8 cellular contexts compared by ENCODE assay signal in genomic region chr7:155002411-155003214, GRCh38. TPM values are rescaled to one million over a fixed set of nuclear protein-coding genes. Genes with fewer than 3 reads are reported as not detected.
DNase-seq lines count a peak whose midpoint lies in the region; ATAC-seq and TF ChIP-seq lines count a peak whose summit lies in the region.

Gene PAXIP1 (minus strand): TSS chr7:155003124. CDS start chr7:155002929, 195 bp downstream.

- H3K4me1 ChIP-seq in esophagus squamous epithelium = peaks cover 10 to 34% (median 12%) of the 10 kb centered on the region in 3 donors

- H3K9me3 ChIP-seq in esophagus squamous epithelium = no peaks in the 10 kb centered on the region

- TF ChIP-seq CTCF in AG10803 (conservative IDR thresholded peaks at IDR 0.05; ENCODE audit: low read length) (no peak), esophagus squamous epithelium (IDR thresholded peaks at IDR 0.05) (peak in 1 of 6 experiments; percentile 21)

- peak within 1 kb of the TSS; percentile 78 to 89 for H3K27ac Mint-ChIP-seq in natural killer cell treated with Interleukin-12 subunit alpha and Interleukin-12 subunit beta and Interleukin-15 and Interleukin-18, amount 100 ng/mL, for 72 hours

- ATAC-seq in GM18511 (IDR thresholded peaks at IDR 0.05; ENCODE audit: unreplicated experiment) (peak; percentile 65), HG02970 (IDR thresholded peaks at IDR 0.05; ENCODE audit: low FRiP score, unreplicated experiment) (peak; percentile 68)
- peak; percentile 85 to 86 for ATAC-seq in natural killer cell treated with Interleukin-12 subunit alpha and Interleukin-12 subunit beta and Interleukin-15 and Interleukin-18, amount 100 ng/mL, for 72 hours

- H3K36me3 ChIP-seq in esophagus squamous epithelium = peaks cover 0 to 29% (median 0%) of the 10 kb centered on the region in 3 donors

- 0% methylated on average over 4 of the region's 128 CpGs; no CpG with 5 or more reads in 1 of the 2 donors for whole genome bisulfite sequencing in esophagus squamous epithelium, 2 donors

- intact Hi-C loops in esophagus squamous epithelium (cut with DNase I) = no loop called here

- H3K4me1 Mint-ChIP-seq in natural killer cell treated with Interleukin-12 subunit alpha and Interleukin-12 subunit beta and Interleukin-15 and Interleukin-18, amount 100 ng/mL, for 72 hours (ENCODE audit: low read depth in 2 of 2) = peaks cover 0 to 10% of the 10 kb centered on the region in 2 donors

- H3K27me3 Mint-ChIP-seq in natural killer cell treated with Interleukin-12 subunit alpha and Interleukin-12 subunit beta and Interleukin-15 and Interleukin-18, amount 100 ng/mL, for 72 hours = no peaks in the 10 kb centered on the region

- H3K9me3 Mint-ChIP-seq in natural killer cell treated with Interleukin-12 subunit alpha and Interleukin-12 subunit beta and Interleukin-15 and Interleukin-18, amount 100 ng/mL, for 72 hours = no peaks in the 10 kb centered on the region

- DNase-seq in AG10803 (ENCODE audit: low read depth) (peak; percentile 37), NCI-H2171 treated with DMSO at 0.1 percent for 48 hours (lab: John Stamatoyannopoulos, UW) (peak; percentile 46), activated T-cell treated with anti-CD3 and anti-CD28 coated beads for 24 hours (ENCODE audit: low read depth) (peak; percentile 59), esophagus squamous epithelium (lab: John Stamatoyannopoulos, UW) (no peak), superior temporal gyrus (ENCODE audit: extremely low spot score) (peak; percentile 53)
- peak; percentile 74 for DNase-seq in natural killer cell treated with Interleukin-12 subunit alpha and Interleukin-12 subunit beta and Interleukin-15 and Interleukin-18, amount 100 ng/mL, for 72 hours (ENCODE audit: low spot score)

- TF ChIP-seq POLR2A in esophagus squamous epithelium (IDR thresholded peaks at IDR 0.05) = no peak

- no peaks in the 10 kb centered on the region for H3K27me3 ChIP-seq in esophagus squamous epithelium

- H3K4me3 ChIP-seq in AG10803 (ENCODE audit: low read length) = peak within 1 kb of the TSS; percentile 83
- H3K4me3 ChIP-seq in esophagus squamous epithelium = peak within 1 kb of the TSS; percentile 56 to 100 (median 92)

- H3K4me3 Mint-ChIP-seq in natural killer cell treated with Interleukin-12 subunit alpha and Interleukin-12 subunit beta and Interleukin-15 and Interleukin-18, amount 100 ng/mL, for 72 hours = peak within 1 kb of the TSS; percentile 90

- H3K27ac ChIP-seq in esophagus squamous epithelium = peak within 1 kb of the TSS; percentile 92 to 96 (median 94)

- no peaks in the 10 kb centered on the region for H3K36me3 Mint-ChIP-seq in natural killer cell treated with Interleukin-12 subunit alpha and Interleukin-12 subunit beta and Interleukin-15 and Interleukin-18, amount 100 ng/mL, for 72 hours

RNA-seq across cellular contexts. Expression of gene PAXIP1, which starts in this region (rescaled TPM):
- 10 to 100 TPM in 2 of 4 donors, 1 to 10 TPM in 2; 5.8 to 15.4 (median 11.3) TPM for total RNA-seq in esophagus squamous epithelium
- 10 to 100 TPM; 19.3 to 33.4 TPM for total RNA-seq in natural killer cell treated with Interleukin-12 subunit alpha and Interleukin-12 subunit beta and Interleukin-15 and Interleukin-18, amount 100 ng/mL, for 72 hours
